Comparison of ENCODE assay signal across 8 cellular contexts in the genomic region with DNA sequence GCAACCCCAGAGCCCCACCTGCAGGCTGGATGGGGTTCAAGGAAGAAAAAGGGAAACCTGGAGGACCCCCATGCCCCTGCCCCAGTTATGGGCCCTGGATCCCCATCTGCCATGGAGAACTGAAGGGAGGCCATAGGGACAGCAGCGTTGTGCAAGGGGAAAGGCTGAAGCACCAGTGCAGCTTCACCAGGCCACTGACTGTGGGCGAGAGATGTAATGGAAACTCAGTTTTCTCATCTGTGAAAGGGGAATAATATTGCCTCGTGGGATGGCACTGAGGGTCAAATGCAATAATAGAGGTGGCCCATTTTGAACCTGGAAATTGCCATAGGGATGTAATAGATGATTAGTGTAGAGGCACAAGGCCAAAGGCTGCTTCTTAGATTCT. TPM values are rescaled to one million over a fixed set of nuclear protein-coding genes. Genes with fewer than 3 reads are reported as not detected.
DNase-seq lines count a peak whose midpoint lies in the region; ATAC-seq, FAIRE-seq and TF ChIP-seq lines count a peak whose summit lies in the region.

No MANE protein-coding gene starts in this region.

- DNase-seq in H1 (ENCODE audit: low read depth in 1 of 2, low spot score in 2 of 2) (no peak), NCI-H2107 (lab: John Stamatoyannopoulos, UW) (no peak), kidney (no peak), D721Med (ENCODE audit: insufficient read length, low spot score) (no peak)

- 87% methylated on average over 3 of the region's 3 CpGs; no CpG with 5 or more reads in 1 of the 2 experiments for WGBS in H1 (ENCODE audit: extremely low coverage in 1 of 2, insufficient coverage in 1 of 2, insufficient read length in 1 of 2, insufficient replicate concordance in 2 of 2, low coverage in 1 of 2, low lambda C conversion rate in 2 of 2, missing lambda C conversion rate in 1 of 2), 2 experiments

- H3K27ac ChIP-seq in H1 (ENCODE audit: low read depth, low read length) (peak overlapping the region; percentile 70), skeletal muscle tissue (ENCODE audit: low read depth, low read length) (peak overlapping the region; percentile 83), kidney (ENCODE audit: low read depth in 2 of 2, low read length in 2 of 2) (no peak overlapping the region)

- no peak for ATAC-seq in SK-N-SH treated with all-trans-retinoic acid at 6 μM for 48 hours

- H2BK15ac ChIP-seq in H1 (ENCODE audit: low read length), result peak overlapping the region; percentile 74

- H2BK5ac ChIP-seq in H1 (ENCODE audit: low read depth, low read length), result peak overlapping the region; percentile 90

- H3K36me3 ChIP-seq in H1 (ENCODE audit: control insufficient read depth in 2 of 4, insufficient read depth in 4 of 4, low read length in 3 of 4), result no peaks in the 10 kb centered on the region
- peaks cover 0 to 2% (median 2%) of the 10 kb centered on the region in 3 donors for H3K36me3 ChIP-seq in skeletal muscle tissue (ENCODE audit: control insufficient read depth in 3 of 3, insufficient read depth in 3 of 3, low read length in 3 of 3)
- no peaks in the 10 kb centered on the region for H3K36me3 ChIP-seq in kidney (ENCODE audit: control insufficient read depth in 1 of 2, insufficient read depth in 2 of 2, low read length in 2 of 2)

- TF ChIP-seq POLR2A in H1 (IDR thresholded peaks at IDR 0.05; ENCODE audit: control extremely low read depth in 1 of 2, low read depth in 2 of 2, low read length in 2 of 2), result no peak

- peak overlapping the region; percentile 84 for H3K4ac ChIP-seq in H1 (replicated peaks; ENCODE audit: insufficient read length, low read depth, low read length)

- H3K4me1 Mint-ChIP-seq in IgD-negative memory B cell, result peaks cover 46 to 68% (median 67%) of the 10 kb centered on the region in 3 donors

- H3K4me3 Mint-ChIP-seq in IgD-negative memory B cell, result peak overlapping the region; percentile 90 to 100 (median 96)

- no peak overlapping the region for H3K23ac ChIP-seq in H1 (ENCODE audit: insufficient read length)

- H3K4me3 ChIP-seq in H1 (ENCODE audit: extremely low read depth in 1 of 4, insufficient read depth in 2 of 4, low read depth in 3 of 4, low read length in 4 of 4), result no peak overlapping the region
- H3K4me3 ChIP-seq in skeletal muscle tissue (ENCODE audit: low read length in 3 of 3), result peak overlapping the region in 1 of 3 donors; percentile 10
- H3K4me3 ChIP-seq in kidney (ENCODE audit: low read length in 2 of 2), result no peak overlapping the region

- peak overlapping the region; percentile 87; the same call in 1 of the 2 replicates for H2AK5ac ChIP-seq in H1 (ENCODE audit: low read depth, low read length)

- CTCF ChIA-PET in H1 (lab: Charles Lee; ENCODE audit: partially characterized antibody), result interaction anchor here (0.6 to 18.5 kb wide), 10 partner anchors 8 to 269 kb away, joined by 3 to 384 read pairs (median 4); a partner anchor contains a TSS

- TF ChIP-seq EP300 in H1 (IDR thresholded peaks at IDR 0.05; ENCODE audit: borderline replicate concordance in 1 of 2, low read depth in 2 of 2, low read length in 2 of 2), result no peak

- peak overlapping the region; percentile 98 for H2BK20ac ChIP-seq in H1 (ENCODE audit: low read length)

- H3K27me3 ChIP-seq in H1 (replicated peaks in 1 of 4; ENCODE audit: control insufficient read depth in 3 of 4, extremely low read depth in 1 of 4, insufficient read depth in 3 of 4, low read length in 3 of 4) (peaks cover 0 to 2% (median 0%) of the 10 kb centered on the region in 4 experiments; a peak in 3 of 7 replicates), skeletal muscle tissue (ENCODE audit: control insufficient read depth in 3 of 3, insufficient read depth in 3 of 3, low read length in 3 of 3) (peaks cover under 1 to 35% (median 10%) of the 10 kb centered on the region in 3 donors)

- H3K27ac Mint-ChIP-seq in IgD-negative memory B cell, result peak overlapping the region; percentile 99

- intact Hi-C loops in kidney (cut with DNase I), result no loop called here

- H3K79me2 ChIP-seq in H1 (ENCODE audit: control insufficient read depth in 1 of 2, insufficient read depth in 2 of 2, low read length in 2 of 2), result no peaks in the 10 kb centered on the region

- H3K27me3 Mint-ChIP-seq in IgD-negative memory B cell, result no peaks in the 10 kb centered on the region

- no peak overlapping the region for H2AFZ ChIP-seq in H1 (ENCODE audit: low read length)

- no peak overlapping the region for H3K9ac ChIP-seq in H1 (replicated peaks in 1 of 4; ENCODE audit: extremely low read depth in 1 of 4, low read depth in 3 of 4, low read length in 3 of 4)
- H3K9ac ChIP-seq in skeletal muscle tissue (ENCODE audit: low read depth in 1 of 3, low read length in 3 of 3), result no peak overlapping the region
- H3K9ac ChIP-seq in kidney (ENCODE audit: low read length in 2 of 2), result no peak overlapping the region

- H3K4me2 ChIP-seq in H1 (ENCODE audit: insufficient read depth in 1 of 2, low read depth in 2 of 2, low read length in 2 of 2), result peak overlapping the region in 1 of 2 experiments; percentile 54; a peak in 1 of 4 replicates

- no peaks in the 10 kb centered on the region for H3K9me3 Mint-ChIP-seq in IgD-negative memory B cell

- TF ChIP-seq RAD21 in H1 (IDR thresholded peaks at IDR 0.05 in 1 of 2, conservative IDR thresholded peaks at IDR 0.05 in 1 of 2; ENCODE audit: low read depth in 2 of 2, low read length in 2 of 2), result peak; percentile 27 to 40; a peak in 3 of 4 replicates

- H4K5ac ChIP-seq in H1 (ENCODE audit: insufficient read length, low read depth, low read length), result peak overlapping the region; percentile 23

- H4K20me1 ChIP-seq in H1 (replicated peaks in 1 of 2; ENCODE audit: control insufficient read depth in 1 of 2, insufficient read depth in 2 of 2, low read length in 2 of 2), result no peaks in the 10 kb centered on the region

- peak overlapping the region; percentile 76; the same call in 1 of the 2 replicates for H4K8ac ChIP-seq in H1 (ENCODE audit: extremely low read depth, insufficient read depth, low read length)

- no peaks in the 10 kb centered on the region for H3K23me2 ChIP-seq in H1 (ENCODE audit: low read depth, low read length)

- H3K4me1 ChIP-seq in H1 (replicated peaks in 1 of 4; ENCODE audit: control insufficient read depth in 3 of 4, insufficient read depth in 4 of 4, low read length in 3 of 4), result peaks cover 4 to 24% (median 19%) of the 10 kb centered on the region in 4 experiments
- peaks cover 13 to 19% (median 14%) of the 10 kb centered on the region in 3 donors for H3K4me1 ChIP-seq in skeletal muscle tissue (ENCODE audit: control insufficient read depth in 3 of 3, insufficient read depth in 3 of 3, low read length in 3 of 3)
- H3K4me1 ChIP-seq in kidney (ENCODE audit: control insufficient read depth in 1 of 2, insufficient read depth in 1 of 2, low read depth in 1 of 2, low read length in 2 of 2), result peaks cover 0 to 5% of the 10 kb centered on the region in 2 donors

- peak overlapping the region; percentile 86; the same call in 1 of the 2 replicates for H2BK12ac ChIP-seq in H1 (ENCODE audit: low read depth, low read length)

- no peaks in the 10 kb centered on the region for H3K79me1 ChIP-seq in H1 (ENCODE audit: low read depth, low read length)

- peaks cover 5% of the 10 kb centered on the region for H3K36me3 Mint-ChIP-seq in IgD-negative memory B cell

- TF ChIP-seq CTCF in GM12873 (IDR thresholded peaks at IDR 0.05; ENCODE audit: insufficient read depth, low read depth, low read length, missing control alignments), result peak; percentile 44
- peak in 2 of 3 experiments; percentile 15 to 32; a peak in 2 of 4 replicates for TF ChIP-seq CTCF in H1 (IDR thresholded peaks at IDR 0.05; ENCODE audit: control extremely low read depth in 1 of 3, insufficient read depth in 1 of 3, low read depth in 1 of 3, low read length in 3 of 3)
- no peak for TF ChIP-seq CTCF in kidney (IDR thresholded peaks at IDR 0.05; ENCODE audit: borderline replicate concordance, extremely low read depth, insufficient read depth)
- TF ChIP-seq CTCF in D721Med (IDR thresholded peaks at IDR 0.05; ENCODE audit: insufficient read depth, missing control alignments), result no peak

- no peak for FAIRE-seq in H1 (lab: Jason Lieb, UNC)
- no peak for FAIRE-seq in kidney (lab: Jason Lieb, UNC)
- FAIRE-seq in D721Med (lab: Jason Lieb, UNC), result no peak

- peak overlapping the region; percentile 95 for H4K91ac ChIP-seq in H1 (replicated peaks; ENCODE audit: insufficient read length, low read length)

- H3K9me3 ChIP-seq in H1 (ENCODE audit: insufficient read depth in 2 of 2, low read depth in 1 of 2, low read length in 1 of 2), result no peaks in the 10 kb centered on the region
- H3K9me3 ChIP-seq in skeletal muscle tissue (ENCODE audit: control insufficient read depth in 3 of 3, low read length in 3 of 3), result no peaks in the 10 kb centered on the region
- H3K9me3 ChIP-seq in kidney (ENCODE audit: control insufficient read depth in 1 of 2, low read length in 2 of 2), result no peaks in the 10 kb centered on the region

- POLR2A ChIA-PET in H1 (lab: Charles Lee; ENCODE audit: partially characterized antibody), result interaction anchor here (0.6 to 11.3 kb wide), 9 partner anchors 8 to 316 kb away, joined by 3 to 149 read pairs (median 5); a partner anchor contains a TSS

- peak overlapping the region; percentile 86 for H3K18ac ChIP-seq in H1 (ENCODE audit: extremely low read depth, low read length)

- H3K14ac ChIP-seq in H1 (ENCODE audit: insufficient read length), result no peak overlapping the region

- peak overlapping the region; percentile 94 for H2BK120ac ChIP-seq in H1 (replicated peaks; ENCODE audit: low read depth, low read length)

- H3K56ac ChIP-seq in H1 (replicated peaks; ENCODE audit: insufficient read length, low read depth, low read length), result no peak overlapping the region

RNA-seq across cellular contexts. Expression of a gene that starts 9.9 kb away (rescaled TPM):
- 1.3 TPM for polyA plus RNA-seq in IgD-negative memory B cell
- total RNA-seq in H1 (2021; fragmentation: NEBNext Ultra II Directional; extraction: Animal tissue kit (Norgen Biotek cat#: 25700)), result 9.2 and 9.8 TPM in 2 replicates
- polyA plus RNA-seq in H1 (2011; rRNA removed), result 7.6 and 9.8 TPM in 2 replicates
- 13.8 TPM for polyA plus RNA-seq in H1 (2011; cell fraction: cytosol; rRNA removed)
- polyA plus RNA-seq in H1 (2011; cell fraction: nucleus; rRNA removed), result 69.7 TPM
- polyA plus RNA-seq in H1 (2012, experiment 1 of 2), result 14.7 to 18.9 TPM (median 15.9 TPM) in 4 replicates
- polyA plus RNA-seq in H1 (2012, experiment 2 of 2), result 6.2 TPM
- 4.8 TPM for polyA plus RNA-seq in H1 (2013, experiment 1 of 2)
- 4.1 TPM for polyA plus RNA-seq in H1 (2013, experiment 2 of 2)
- 2.9 and 6.6 TPM in 2 replicates for polyA minus RNA-seq in H1 (2011; rRNA and poly(A)+ RNA removed)
- 5.8 TPM for polyA minus RNA-seq in H1 (2011; cell fraction: cytosol; rRNA and poly(A)+ RNA removed)
- 8.9 TPM for polyA minus RNA-seq in H1 (2011; cell fraction: nucleus; rRNA and poly(A)+ RNA removed)
- 1.0 TPM for total RNA-seq in skeletal muscle tissue
- 30.6 TPM for total RNA-seq in kidney
- polyA plus RNA-seq in kidney (ENCODE audit: insufficient read depth, low read depth, low replicate concordance), result 12.5 TPM

RNA-seq across cellular contexts. Expression of a gene that starts 13.6 kb away (rescaled TPM):
- polyA plus RNA-seq in IgD-negative memory B cell, result 94.2 TPM
- 103 and 112 TPM in 2 replicates for total RNA-seq in H1 (2021; fragmentation: NEBNext Ultra II Directional; extraction: Animal tissue kit (Norgen Biotek cat#: 25700))
- 115 and 143 TPM in 2 replicates for polyA plus RNA-seq in H1 (2011; rRNA removed)
- 144 TPM for polyA plus RNA-seq in H1 (2011; cell fraction: cytosol; rRNA removed)
- polyA plus RNA-seq in H1 (2011; cell fraction: nucleus; rRNA removed), result 67.4 TPM
- polyA plus RNA-seq in H1 (2012, experiment 1 of 2), result 166 to 180 TPM (median 170 TPM) in 4 replicates
- polyA plus RNA-seq in H1 (2012, experiment 2 of 2), result 181 TPM
- 66.5 TPM for polyA plus RNA-seq in H1 (2013, experiment 1 of 2)
- 66.6 TPM for polyA plus RNA-seq in H1 (2013, experiment 2 of 2)
- polyA minus RNA-seq in H1 (2011; rRNA and poly(A)+ RNA removed), result 73.5 and 87.0 TPM in 2 replicates
- polyA minus RNA-seq in H1 (2011; cell fraction: cytosol; rRNA and poly(A)+ RNA removed), result 50.8 TPM
- polyA minus RNA-seq in H1 (2011; cell fraction: nucleus; rRNA and poly(A)+ RNA removed), result 33.5 TPM
- total RNA-seq in skeletal muscle tissue, result 62.6 TPM
- 60.5 TPM for total RNA-seq in kidney
- polyA plus RNA-seq in kidney (ENCODE audit: insufficient read depth, low read depth, low replicate concordance), result 129 TPM

RNA-seq across cellular contexts. Expression of a gene that starts 57.7 kb away (rescaled TPM):
- polyA plus RNA-seq in IgD-negative memory B cell, result not detected
- total RNA-seq in H1 (2021; fragmentation: NEBNext Ultra II Directional; extraction: Animal tissue kit (Norgen Biotek cat#: 25700)), result 0.74 TPM in 1 of 2 replicates, not detected in the other
- 0.06 and 0.13 TPM in 2 replicates for polyA plus RNA-seq in H1 (2011; rRNA removed)
- polyA plus RNA-seq in H1 (2011; cell fraction: cytosol; rRNA removed), result 0.08 TPM
- polyA plus RNA-seq in H1 (2011; cell fraction: nucleus; rRNA removed), result 0.61 TPM
- not detected in 4 replicates for polyA plus RNA-seq in H1 (2012, experiment 1 of 2)
- 0.04 TPM for polyA plus RNA-seq in H1 (2012, experiment 2 of 2)
- polyA plus RNA-seq in H1 (2013, experiment 1 of 2), result 0.04 TPM
- polyA plus RNA-seq in H1 (2013, experiment 2 of 2), result 0.09 TPM
- not detected in 2 replicates for polyA minus RNA-seq in H1 (2011; rRNA and poly(A)+ RNA removed)
- not detected for polyA minus RNA-seq in H1 (2011; cell fraction: cytosol; rRNA and poly(A)+ RNA removed)
- polyA minus RNA-seq in H1 (2011; cell fraction: nucleus; rRNA and poly(A)+ RNA removed), result not detected
- 14.1 TPM for total RNA-seq in skeletal muscle tissue
- total RNA-seq in kidney, result 0.47 TPM
- polyA plus RNA-seq in kidney (ENCODE audit: insufficient read depth, low read depth, low replicate concordance), result not detected

Comparison
In these comparisons a context has a peak if more than half of its experiments do, and no peak if none do; other contexts are left out.
1. CTCF ChIP-seq: peak in GM12873 (single experiment) and H1 (2 of 3); none in kidney (single experiment) and D721Med (single experiment).
2. H3K27ac ChIP-seq: peak in H1 (single experiment) and skeletal muscle tissue (single experiment); none in kidney (0 of 2).